21 cellular contexts compared by ENCODE assay signal in the genomic region with DNA sequence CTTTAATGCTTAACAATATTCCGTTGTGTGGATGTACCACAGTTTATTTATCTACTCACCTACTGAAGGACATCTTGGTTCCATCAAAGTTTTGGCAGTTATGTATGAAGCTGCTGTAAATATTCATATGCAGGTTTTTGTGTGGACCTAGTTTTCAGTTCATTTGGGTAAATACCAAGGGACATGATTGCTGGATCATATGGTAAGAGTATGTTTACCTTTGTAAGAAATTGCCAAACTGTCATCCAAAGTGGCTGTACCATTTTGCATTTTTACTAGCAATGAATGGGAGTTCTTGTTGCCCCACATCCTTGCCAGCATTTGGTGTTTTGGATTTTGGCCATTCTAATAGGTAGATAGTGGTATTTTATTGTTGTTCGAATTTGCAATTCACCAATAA. TPM values are rescaled to one million over a fixed set of nuclear protein-coding genes. Genes with fewer than 3 reads are reported as not detected.
DNase-seq lines count a peak whose midpoint lies in the region; ATAC-seq, FAIRE-seq and TF ChIP-seq lines count a peak whose summit lies in the region.
"Had no signal": no experiment of that assay in that cellular context is flagged by ENCODE, and none has a peak within 500 bp of the region (broad histone marks: within the 10 kb centered on the region; RNA-seq: fewer than 3 reads in every experiment).

No MANE protein-coding gene starts in this region.

- no peak for ATAC-seq in T-helper 17 cell
- no peak for ATAC-seq in CD4-positive, alpha-beta T cell (ENCODE audit: poor library complexity)
- ATAC-seq: CD8-positive, alpha-beta T cell had no signal

- no peak overlapping the region for H3K27ac Mint-ChIP-seq in T-helper 17 cell
- H3K27ac Mint-ChIP-seq in CD4-positive, alpha-beta T cell, result no peak overlapping the region
- H3K27ac Mint-ChIP-seq: CD4-positive, CD25-positive, alpha-beta regulatory T cell; CD8-positive, alpha-beta T cell had no signal

- no peaks in the 10 kb centered on the region for H3K9me3 ChIP-seq in T-helper 17 cell (ENCODE audit: control insufficient read depth, low read length, poor library complexity, severe bottlenecking)
- peaks cover 11% of the 10 kb centered on the region for H3K9me3 ChIP-seq in CD4-positive, alpha-beta T cell (ENCODE audit: control insufficient read depth, low read length)
- H3K9me3 ChIP-seq: BE2C, Caco-2 had no signal

- H3K4me3 Mint-ChIP-seq in T-helper 17 cell, result peak overlapping the region; percentile 12
- no peak overlapping the region for H3K4me3 Mint-ChIP-seq in CD4-positive, alpha-beta T cell
- H3K4me3 Mint-ChIP-seq: CD14-positive monocyte; CD4-positive, CD25-positive, alpha-beta regulatory T cell; CD8-positive, alpha-beta T cell had no signal

- CTCF ChIA-PET in CD4-positive, alpha-beta T cell (lab: Charles Lee), result interaction anchor here (0.6 kb wide), 1 partner anchor 30 kb away, joined by 3 read pairs; no protein-coding TSS in a partner anchor

- intact Hi-C loops in CD4-positive, alpha-beta T cell (cut with DNase I, micrococcal nuclease), result no loop called here

- no peaks in the 10 kb centered on the region for H3K27me3 Mint-ChIP-seq in T-helper 17 cell
- H3K27me3 Mint-ChIP-seq in CD4-positive, alpha-beta T cell, result no peaks in the 10 kb centered on the region
- H3K27me3 Mint-ChIP-seq: CD4-positive, CD25-positive, alpha-beta regulatory T cell had no signal

- no peak for TF ChIP-seq CTCF in CD4-positive, alpha-beta T cell (IDR thresholded peaks at IDR 0.05)

- FAIRE-seq in H54 (lab: Jason Lieb, UNC), result peak; percentile 50
- FAIRE-seq: A204.1, D721Med, G401.6, GM12891 had no signal

- POLR2A ChIA-PET in CD4-positive, alpha-beta T cell (lab: Charles Lee), result no interaction called here

- no peak overlapping the region for H3K27ac ChIP-seq in CD4-positive, alpha-beta T cell (ENCODE audit: low read depth, low read length)
- H3K27ac ChIP-seq: BLaER1 had no signal

- H3K4me1 Mint-ChIP-seq in T-helper 17 cell, result peaks cover 4% of the 10 kb centered on the region
- H3K4me1 Mint-ChIP-seq in CD4-positive, alpha-beta T cell (ENCODE audit: low read depth), result no peaks in the 10 kb centered on the region
- H3K4me1 Mint-ChIP-seq: CD14-positive monocyte had no signal

- H3K9me3 Mint-ChIP-seq in CD4-positive, alpha-beta T cell, result peaks cover 11% of the 10 kb centered on the region

- DNase-seq in H54 (ENCODE audit: insufficient read length, low spot score), result no peak
- no peak for DNase-seq in T-helper 17 cell
- DNase-seq in NCI-H748 treated with DMSO at 0.1 percent for 48 hours (lab: John Stamatoyannopoulos, UW), result no peak
- DNase-seq in NCI-H526 treated with DMSO at 0.1 percent for 48 hours (lab: John Stamatoyannopoulos, UW), result no peak
- DNase-seq in CD4-positive, alpha-beta T cell, result no peak
- DNase-seq: 8988T; ACHN; BE2C; C1 segment of cervical spinal cord; Caco-2; Calu3; CD4-positive, CD25-positive, alpha-beta regulatory T cell; CD8-positive, alpha-beta T cell; DMS79 treated with DMSO at 0.1 percent for 48 hours; GF-D8 had no signal

- H3K36me3 Mint-ChIP-seq in T-helper 17 cell (ENCODE audit: low read depth), result peaks cover 10% of the 10 kb centered on the region
- peaks cover 78% of the 10 kb centered on the region for H3K36me3 Mint-ChIP-seq in CD4-positive, alpha-beta T cell (ENCODE audit: low read depth)

- H3K27me3 ChIP-seq in CD4-positive, alpha-beta T cell (ENCODE audit: control insufficient read depth, insufficient read depth, low read length), result no peaks in the 10 kb centered on the region
- H3K27me3 ChIP-seq: BE2C, BLaER1 had no signal

- TF ChIP-seq POLR2A in H54 (IDR thresholded peaks at IDR 0.05; ENCODE audit: low read depth, low read length), result no peak

RNA-seq across cellular contexts. Expression of gene ZSCAN20, which starts 10.0 kb away (rescaled TPM):
- 1 to 10 TPM in 1 of 2 donors, under 1 TPM in 1; 0.65 to 1.8 TPM for total RNA-seq in T-helper 17 cell
- under 1 TPM; 0.27 to 0.50 TPM for total RNA-seq in CD4-positive, alpha-beta T cell

RNA-seq across cellular contexts. Expression of gene PHC2, which starts 51.5 kb away (rescaled TPM):
- total RNA-seq in T-helper 17 cell, result 10 to 100 TPM; 33.0 to 37.0 TPM
- total RNA-seq in CD4-positive, alpha-beta T cell, result 10 to 100 TPM; 37.7 to 39.5 TPM
